Comparison of ENCODE assay signal across 13 cellular contexts in genomic region chr2:46300406-46300832, GRCh38. TPM values are rescaled to one million over a fixed set of nuclear protein-coding genes. Genes with fewer than 3 reads are reported as not detected.
DNase-seq lines count a peak whose midpoint lies in the region; ATAC-seq and TF ChIP-seq lines count a peak whose summit lies in the region.
"Had no signal": no experiment of that assay in that cellular context is flagged by ENCODE, and none has a peak within 500 bp of the region (broad histone marks: within the 10 kb centered on the region; RNA-seq: fewer than 3 reads in every experiment).

No MANE protein-coding gene starts in this region.

- ATAC-seq in GM21360 (IDR thresholded peaks at IDR 0.05; ENCODE audit: unreplicated experiment), result no peak
- ATAC-seq: CD8-positive, alpha-beta T cell had no signal

- peaks cover 24% of the 10 kb centered on the region for H3K36me3 Mint-ChIP-seq in activated T-helper 2 cell treated with anti-CD3 and anti-CD28 coated beads, Interferon-gamma antibody, Interleukin-2, Interleukin-4, amounts not matched to agents 10 μg/mL and 5 μg/mL and 100 μg/mL, durations not matched to agents 14 hours and 24 hours and 36 hours (ENCODE audit: low read depth)
- H3K36me3 Mint-ChIP-seq: activated naive CD4-positive, alpha-beta T cell treated with anti-CD3 and anti-CD28 coated beads, Interleukin-2, amount 50 U/mL, for 24 hours; CD8-positive, alpha-beta T cell had no signal

- peaks cover 55% of the 10 kb centered on the region for H3K27me3 Mint-ChIP-seq in activated T-helper 2 cell treated with anti-CD3 and anti-CD28 coated beads, Interferon-gamma antibody, Interleukin-2, Interleukin-4, amounts not matched to agents 10 μg/mL and 5 μg/mL and 100 μg/mL, durations not matched to agents 14 hours and 24 hours and 36 hours (ENCODE audit: low read depth)

- POLR2A ChIA-PET in BJ (lab: Charles Lee), result no interaction called here

- peak overlapping the region; percentile 93 for H3K4me3 ChIP-seq in BJ (ENCODE audit: low read depth, low read length)
- H3K4me3 ChIP-seq in fibroblast of mammary gland (ENCODE audit: control insufficient read depth, low read depth, low read length), result peak overlapping the region; percentile 77
- peak overlapping the region; percentile 98 for H3K4me3 ChIP-seq in retinal pigment epithelial cell (ENCODE audit: low read length)
- H3K4me3 ChIP-seq: SJSA1 had no signal

- CTCF ChIA-PET in BJ (lab: Yijun Ruan, JAX), result interaction anchor here (0.7 kb wide), 1 partner anchor 53 kb away, joined by 3 read pairs; no protein-coding TSS in a partner anchor

- H3K27ac Mint-ChIP-seq in activated T-helper 2 cell treated with anti-CD3 and anti-CD28 coated beads, Interferon-gamma antibody, Interleukin-2, Interleukin-4, amounts not matched to agents 10 μg/mL and 5 μg/mL and 100 μg/mL, durations not matched to agents 14 hours and 24 hours and 36 hours, result no peak overlapping the region
- H3K27ac Mint-ChIP-seq: activated naive CD4-positive, alpha-beta T cell treated with anti-CD3 and anti-CD28 coated beads, Interleukin-2, amount 50 U/mL, for 24 hours; CD8-positive, alpha-beta T cell had no signal

- peaks cover 44% of the 10 kb centered on the region for H3K4me1 Mint-ChIP-seq in activated T-helper 2 cell treated with anti-CD3 and anti-CD28 coated beads, Interferon-gamma antibody, Interleukin-2, Interleukin-4, amounts not matched to agents 10 μg/mL and 5 μg/mL and 100 μg/mL, durations not matched to agents 14 hours and 24 hours and 36 hours (ENCODE audit: low read depth)

- TF ChIP-seq CTCF in BJ (IDR thresholded peaks at IDR 0.05; ENCODE audit: insufficient read depth, low read depth, low read length), result no peak
- TF ChIP-seq CTCF in fibroblast of mammary gland (conservative IDR thresholded peaks at IDR 0.05; ENCODE audit: control insufficient read depth, insufficient read depth, low read depth, low read length), result no peak
- TF ChIP-seq CTCF in retinal pigment epithelial cell (conservative IDR thresholded peaks at IDR 0.05; ENCODE audit: low read depth, low read length), result no peak
- no peak for TF ChIP-seq CTCF in GM10266 (IDR thresholded peaks at IDR 0.05; ENCODE audit: control insufficient read depth, insufficient read depth, low read depth, missing control alignments)

- intact Hi-C loops in activated T-helper 2 cell treated with anti-CD3 and anti-CD28 coated beads, Interferon-gamma antibody, Interleukin-2, Interleukin-4, amounts not matched to agents 10 μg/mL and 5 μg/mL and 100 μg/mL, durations not matched to agents 14 hours and 24 hours and 36 hours (cut with micrococcal nuclease), result no loop called here

- H3K9me3 Mint-ChIP-seq in activated T-helper 2 cell treated with anti-CD3 and anti-CD28 coated beads, Interferon-gamma antibody, Interleukin-2, Interleukin-4, amounts not matched to agents 10 μg/mL and 5 μg/mL and 100 μg/mL, durations not matched to agents 14 hours and 24 hours and 36 hours, result peaks cover 8% of the 10 kb centered on the region
- H3K9me3 Mint-ChIP-seq: activated naive CD4-positive, alpha-beta T cell treated with anti-CD3 and anti-CD28 coated beads, Interleukin-2, amount 50 U/mL, for 24 hours; CD8-positive, alpha-beta T cell had no signal

- DNase-seq in BJ (ENCODE audit: low read depth) (no peak), fibroblast of mammary gland (ENCODE audit: low read depth) (no peak), retinal pigment epithelial cell (ENCODE audit: low read depth) (no peak), GM10266 (ENCODE audit: extremely low spot score) (no peak), NCI-H1417 (lab: John Stamatoyannopoulos, UW) (no peak), superior temporal gyrus (ENCODE audit: extremely low spot score) (no peak)
- DNase-seq in activated T-helper 2 cell treated with anti-CD3 and anti-CD28 coated beads, Interferon-gamma antibody, Interleukin-2, Interleukin-4, amounts not matched to agents 10 μg/mL and 5 μg/mL and 100 μg/mL, durations not matched to agents 14 hours and 24 hours and 36 hours (ENCODE audit: low spot score), result no peak
- DNase-seq: activated CD4-positive, alpha-beta T cell treated with anti-CD3 and anti-CD28 coated beads for 4 hours; CD8-positive, alpha-beta T cell; stimulated activated CD4-positive, alpha-beta T cell treated with anti-CD3 and anti-CD28 coated beads, Interleukin-2, amount 100 ng/mL, for 48 hours had no signal

- H3K27me3 ChIP-seq in BJ (ENCODE audit: control insufficient read depth, insufficient read depth, low read length), result no peaks in the 10 kb centered on the region
- H3K27me3 ChIP-seq: SJSA1 had no signal

- H3K36me3 ChIP-seq in BJ (ENCODE audit: control insufficient read depth, insufficient read depth, low read length), result peaks cover 2% of the 10 kb centered on the region; the same call in 1 of the 2 replicates

- H3K4me3 Mint-ChIP-seq in activated T-helper 2 cell treated with anti-CD3 and anti-CD28 coated beads, Interferon-gamma antibody, Interleukin-2, Interleukin-4, amounts not matched to agents 10 μg/mL and 5 μg/mL and 100 μg/mL, durations not matched to agents 14 hours and 24 hours and 36 hours (ENCODE audit: low read depth), result peak overlapping the region; percentile 4
- H3K4me3 Mint-ChIP-seq: activated naive CD4-positive, alpha-beta T cell treated with anti-CD3 and anti-CD28 coated beads, Interleukin-2, amount 50 U/mL, for 24 hours had no signal

RNA-seq across cellular contexts. Expression of gene EPAS1, which starts 3.2 kb away (rescaled TPM):
- 312 and 531 TPM in 2 replicates for polyA plus RNA-seq in BJ (2011; rRNA removed)
- polyA minus RNA-seq in BJ (2011; rRNA and poly(A)+ RNA removed), result 229 and 279 TPM in 2 replicates
- total RNA-seq in activated T-helper 2 cell treated with anti-CD3 and anti-CD28 coated beads, Interferon-gamma antibody, Interleukin-2, Interleukin-4, amounts not matched to agents 10 μg/mL and 5 μg/mL and 100 μg/mL, durations not matched to agents 14 hours and 24 hours and 36 hours, result 100.0 and 102 TPM in 2 replicates
